In the genomic region with DNA sequence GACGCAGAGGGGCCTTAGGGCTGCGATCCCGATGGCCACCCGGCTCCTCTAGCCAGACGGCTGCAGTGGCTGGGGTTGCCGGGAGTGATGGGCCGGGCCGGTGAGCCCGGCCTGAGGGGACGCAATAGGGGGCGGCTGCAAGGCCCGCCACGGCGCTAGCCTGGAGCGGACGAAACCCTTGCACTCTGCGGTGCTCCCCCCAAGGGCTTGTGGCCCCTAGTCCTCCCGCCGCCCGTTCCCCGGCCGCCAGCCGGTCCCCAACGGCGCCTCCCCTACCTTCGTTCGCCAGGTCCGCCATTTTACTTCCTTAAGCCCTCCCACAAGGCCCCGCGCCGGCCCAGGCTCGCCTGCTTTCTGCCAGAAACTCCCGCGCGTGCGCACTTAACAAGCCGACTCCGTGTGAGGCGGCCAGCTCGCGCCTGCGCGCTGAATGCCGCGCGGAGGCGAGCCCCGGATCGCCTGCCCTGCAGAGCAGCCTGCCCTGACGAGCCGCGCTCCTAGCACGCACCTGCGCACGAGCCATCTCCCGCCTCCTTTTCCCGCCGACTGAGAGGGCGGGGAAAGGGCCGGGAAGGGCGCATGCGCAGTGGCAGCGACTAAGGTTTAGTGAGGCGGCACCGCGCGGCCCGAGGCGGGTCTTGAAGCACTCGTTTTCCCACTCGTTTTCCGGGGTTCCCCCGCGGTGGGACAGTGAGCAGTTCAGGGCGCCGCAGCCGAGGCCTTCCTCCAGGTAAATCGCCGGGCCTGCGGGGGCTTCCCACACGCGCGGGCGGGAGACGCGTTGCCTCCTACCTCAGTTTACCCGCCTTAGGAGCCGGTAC, we compare ENCODE assay signal across 1 cellular context.
TF ChIP-seq lines count a peak whose summit lies in the region.

A gene with protein sequence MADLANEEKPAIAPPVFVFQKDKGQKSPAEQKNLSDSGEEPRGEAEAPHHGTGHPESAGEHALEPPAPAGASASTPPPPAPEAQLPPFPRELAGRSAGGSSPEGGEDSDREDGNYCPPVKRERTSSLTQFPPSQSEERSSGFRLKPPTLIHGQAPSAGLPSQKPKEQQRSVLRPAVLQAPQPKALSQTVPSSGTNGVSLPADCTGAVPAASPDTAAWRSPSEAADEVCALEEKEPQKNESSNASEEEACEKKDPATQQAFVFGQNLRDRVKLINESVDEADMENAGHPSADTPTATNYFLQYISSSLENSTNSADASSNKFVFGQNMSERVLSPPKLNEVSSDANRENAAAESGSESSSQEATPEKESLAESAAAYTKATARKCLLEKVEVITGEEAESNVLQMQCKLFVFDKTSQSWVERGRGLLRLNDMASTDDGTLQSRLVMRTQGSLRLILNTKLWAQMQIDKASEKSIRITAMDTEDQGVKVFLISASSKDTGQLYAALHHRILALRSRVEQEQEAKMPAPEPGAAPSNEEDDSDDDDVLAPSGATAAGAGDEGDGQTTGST (minus strand): TSS at position 356 of the 821 bp plus-strand sequence. CDS start 58 bp downstream, at position 298.

TF ChIP-seq in SK-N-SH, 30 proteins besides CTCF, POLR2A, EP300 and RAD21 (continued from another document):
- TF ChIP-seq, protein P1, sequence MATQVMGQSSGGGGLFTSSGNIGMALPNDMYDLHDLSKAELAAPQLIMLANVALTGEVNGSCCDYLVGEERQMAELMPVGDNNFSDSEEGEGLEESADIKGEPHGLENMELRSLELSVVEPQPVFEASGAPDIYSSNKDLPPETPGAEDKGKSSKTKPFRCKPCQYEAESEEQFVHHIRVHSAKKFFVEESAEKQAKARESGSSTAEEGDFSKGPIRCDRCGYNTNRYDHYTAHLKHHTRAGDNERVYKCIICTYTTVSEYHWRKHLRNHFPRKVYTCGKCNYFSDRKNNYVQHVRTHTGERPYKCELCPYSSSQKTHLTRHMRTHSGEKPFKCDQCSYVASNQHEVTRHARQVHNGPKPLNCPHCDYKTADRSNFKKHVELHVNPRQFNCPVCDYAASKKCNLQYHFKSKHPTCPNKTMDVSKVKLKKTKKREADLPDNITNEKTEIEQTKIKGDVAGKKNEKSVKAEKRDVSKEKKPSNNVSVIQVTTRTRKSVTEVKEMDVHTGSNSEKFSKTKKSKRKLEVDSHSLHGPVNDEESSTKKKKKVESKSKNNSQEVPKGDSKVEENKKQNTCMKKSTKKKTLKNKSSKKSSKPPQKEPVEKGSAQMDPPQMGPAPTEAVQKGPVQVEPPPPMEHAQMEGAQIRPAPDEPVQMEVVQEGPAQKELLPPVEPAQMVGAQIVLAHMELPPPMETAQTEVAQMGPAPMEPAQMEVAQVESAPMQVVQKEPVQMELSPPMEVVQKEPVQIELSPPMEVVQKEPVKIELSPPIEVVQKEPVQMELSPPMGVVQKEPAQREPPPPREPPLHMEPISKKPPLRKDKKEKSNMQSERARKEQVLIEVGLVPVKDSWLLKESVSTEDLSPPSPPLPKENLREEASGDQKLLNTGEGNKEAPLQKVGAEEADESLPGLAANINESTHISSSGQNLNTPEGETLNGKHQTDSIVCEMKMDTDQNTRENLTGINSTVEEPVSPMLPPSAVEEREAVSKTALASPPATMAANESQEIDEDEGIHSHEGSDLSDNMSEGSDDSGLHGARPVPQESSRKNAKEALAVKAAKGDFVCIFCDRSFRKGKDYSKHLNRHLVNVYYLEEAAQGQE (IDR thresholded peaks at IDR 0.05; ENCODE audit: low read depth, low read length): 0 out of 2 replicates have a peak, but pooled peaks have one; percentile 11
- TF ChIP-seq RCOR1 (IDR thresholded peaks at IDR 0.05; ENCODE audit: low read length) (no peak), TAF1 (IDR thresholded peaks at IDR 0.05; ENCODE audit: borderline replicate concordance, low read depth, low read length) (peak; percentile 98), CHD2 (IDR thresholded peaks at IDR 0.05; ENCODE audit: low read length, partially characterized antibody) (peak; percentile 62), EZH2phosphoT487 (IDR thresholded peaks at IDR 0.05; ENCODE audit: borderline replicate concordance, low read depth) (no peak), MXI1 (IDR thresholded peaks at IDR 0.05; ENCODE audit: low read depth, low read length) (peak; percentile 72; the same call in 1 of the 2 replicates), ELF1 (IDR thresholded peaks at IDR 0.05) (no peak), NRF1 (IDR thresholded peaks at IDR 0.05; ENCODE audit: low read depth, low read length) (peak; percentile 99), FOXM1 (IDR thresholded peaks at IDR 0.05; ENCODE audit: low read depth) (no peak), MEF2A (IDR thresholded peaks at IDR 0.05; ENCODE audit: borderline replicate concordance, low read depth) (no peak), FOXJ3 (CRISPR knock-in tag; IDR thresholded peaks at IDR 0.05) (no peak), SMC3 (IDR thresholded peaks at IDR 0.05; ENCODE audit: low read depth, low read length) (no peak), RXRA (IDR thresholded peaks at IDR 0.05; ENCODE audit: borderline replicate concordance, low read depth) (no peak), SIN3A (IDR thresholded peaks at IDR 0.05; ENCODE audit: borderline replicate concordance, low read depth, low read length) (peak; percentile 7; the same call in 1 of the 2 replicates)
- TF ChIP-seq, protein P2, sequence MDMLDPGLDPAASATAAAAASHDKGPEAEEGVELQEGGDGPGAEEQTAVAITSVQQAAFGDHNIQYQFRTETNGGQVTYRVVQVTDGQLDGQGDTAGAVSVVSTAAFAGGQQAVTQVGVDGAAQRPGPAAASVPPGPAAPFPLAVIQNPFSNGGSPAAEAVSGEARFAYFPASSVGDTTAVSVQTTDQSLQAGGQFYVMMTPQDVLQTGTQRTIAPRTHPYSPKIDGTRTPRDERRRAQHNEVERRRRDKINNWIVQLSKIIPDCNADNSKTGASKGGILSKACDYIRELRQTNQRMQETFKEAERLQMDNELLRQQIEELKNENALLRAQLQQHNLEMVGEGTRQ (IDR thresholded peaks at IDR 0.05; ENCODE audit: borderline replicate concordance, low read depth, low read length): no peak
- TF ChIP-seq, protein P3, sequence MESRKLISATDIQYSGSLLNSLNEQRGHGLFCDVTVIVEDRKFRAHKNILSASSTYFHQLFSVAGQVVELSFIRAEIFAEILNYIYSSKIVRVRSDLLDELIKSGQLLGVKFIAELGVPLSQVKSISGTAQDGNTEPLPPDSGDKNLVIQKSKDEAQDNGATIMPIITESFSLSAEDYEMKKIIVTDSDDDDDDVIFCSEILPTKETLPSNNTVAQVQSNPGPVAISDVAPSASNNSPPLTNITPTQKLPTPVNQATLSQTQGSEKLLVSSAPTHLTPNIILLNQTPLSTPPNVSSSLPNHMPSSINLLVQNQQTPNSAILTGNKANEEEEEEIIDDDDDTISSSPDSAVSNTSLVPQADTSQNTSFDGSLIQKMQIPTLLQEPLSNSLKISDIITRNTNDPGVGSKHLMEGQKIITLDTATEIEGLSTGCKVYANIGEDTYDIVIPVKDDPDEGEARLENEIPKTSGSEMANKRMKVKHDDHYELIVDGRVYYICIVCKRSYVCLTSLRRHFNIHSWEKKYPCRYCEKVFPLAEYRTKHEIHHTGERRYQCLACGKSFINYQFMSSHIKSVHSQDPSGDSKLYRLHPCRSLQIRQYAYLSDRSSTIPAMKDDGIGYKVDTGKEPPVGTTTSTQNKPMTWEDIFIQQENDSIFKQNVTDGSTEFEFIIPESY (IDR thresholded peaks at IDR 0.05; ENCODE audit: borderline replicate concordance, low read depth): peak; percentile 83; the same call in 1 of the 2 replicates
TF ChIP-seq in SK-N-SH: peak in this region for 10.
